Comparison of ENCODE assay signal across 23 cellular contexts in genomic region chr6:134701301-134701700, GRCh38.
"Had no signal": no experiment of that assay in that cellular context is flagged by ENCODE, and none has a peak within 500 bp of the region (broad histone marks: within the 10 kb centered on the region; RNA-seq: fewer than 3 reads in every experiment).

No MANE protein-coding gene starts in this region.

- DNase-seq: activated CD4-positive, alpha-beta memory T cell treated with anti-CD3 and anti-CD28 coated beads, Interleukin-2, amount 10 ng/mL, durations not matched to agents 7 days and 5 days; activated CD4-positive, alpha-beta T cell treated with anti-CD3 and anti-CD28 coated beads for 48 hours; activated effector memory CD4-positive, alpha-beta T cell treated with Interleukin-2 at 50 U/mL for 16 hours; activated naive CD4-positive, alpha-beta T cell treated with anti-CD3 and anti-CD28 coated beads for 36 hours; activated naive CD8-positive, alpha-beta T cell treated with anti-CD3 and anti-CD28 coated beads, Interleukin-2, amount 10 ng/mL, durations not matched to agents 7 days and 5 days; activated T-cell treated with anti-CD3 and anti-CD28 coated beads, Interleukin-2, amount 50 U/mL, for 72 hours; amygdala; colonic mucosa; dorsolateral prefrontal cortex; effector memory CD8-positive, alpha-beta T cell; foreskin melanocyte; glutamatergic neuron; immature natural killer cell; naive thymus-derived CD8-positive, alpha-beta T cell; sigmoid colon; stimulated activated CD4-positive, alpha-beta T cell treated with anti-CD3 and anti-CD28 coated beads, Interleukin-15, amount 100 ng/mL, for 24 hours; stimulated activated naive CD4-positive, alpha-beta T cell treated with Interleukin-2 at 50 U/mL for 16 hours had no signal

- ATAC-seq: activated T-cell treated with anti-CD3 and anti-CD28 coated beads, Interleukin-2, amount 50 U/mL, for 72 hours; effector memory CD8-positive, alpha-beta T cell; esophagus mucosa; left lobe of liver; naive thymus-derived CD8-positive, alpha-beta T cell had no signal

- H3K27me3 ChIP-seq: colonic mucosa, dorsolateral prefrontal cortex, hepatocyte, sigmoid colon, upper lobe of left lung had no signal

- H3K4me3 ChIP-seq: colonic mucosa, dorsolateral prefrontal cortex, hepatocyte, sigmoid colon, smooth muscle cell, thoracic aorta, upper lobe of left lung had no signal

- H3K27ac ChIP-seq: colonic mucosa, dorsolateral prefrontal cortex, hepatocyte, sigmoid colon, thoracic aorta, upper lobe of left lung had no signal

- H3K4me1 ChIP-seq: colonic mucosa, sigmoid colon, upper lobe of left lung had no signal

- H3K9me3 ChIP-seq: colonic mucosa, sigmoid colon, thoracic aorta, upper lobe of left lung had no signal

- H3K36me3 ChIP-seq: colonic mucosa, sigmoid colon, thoracic aorta, upper lobe of left lung had no signal
